9 cellular contexts compared by ENCODE assay signal in the genomic region with DNA sequence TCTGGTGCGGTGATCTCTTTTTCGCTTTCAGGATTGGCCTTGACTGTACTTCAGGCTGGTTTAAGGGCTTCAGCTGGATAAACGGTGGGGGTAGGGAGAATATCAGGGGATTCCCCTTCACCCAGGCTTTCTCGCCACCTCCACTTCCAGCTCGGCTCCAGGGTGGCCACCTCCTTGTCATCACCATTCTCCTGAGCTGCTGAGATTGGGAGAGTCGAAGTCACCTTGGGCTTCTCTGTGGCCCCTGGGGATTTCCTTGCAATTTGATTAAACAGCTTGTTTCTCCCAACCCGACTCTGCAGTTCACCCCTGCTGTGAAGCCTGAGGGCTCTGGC. TPM values are rescaled to one million over a fixed set of nuclear protein-coding genes. Genes with fewer than 3 reads are reported as not detected.
DNase-seq lines count a peak whose midpoint lies in the region; FAIRE-seq and TF ChIP-seq lines count a peak whose summit lies in the region.
"Had no signal": no experiment of that assay in that cellular context is flagged by ENCODE, and none has a peak within 500 bp of the region (broad histone marks: within the 10 kb centered on the region; RNA-seq: fewer than 3 reads in every experiment).

No MANE protein-coding gene starts in this region.

- FAIRE-seq in kidney (lab: Jason Lieb, UNC) = no peak

- no peaks in the 10 kb centered on the region for H3K9me3 Mint-ChIP-seq in activated naive CD4-positive, alpha-beta T cell treated with anti-CD3 and anti-CD28 coated beads, Interleukin-2, amount 10 ng/mL, durations not matched to agents 7 days and 5 days

- H3K27me3 ChIP-seq in tibial artery = no peaks in the 10 kb centered on the region

- H3K36me3 ChIP-seq in kidney (ENCODE audit: control insufficient read depth in 1 of 2, insufficient read depth in 2 of 2, low read length in 2 of 2) (no peaks in the 10 kb centered on the region), tibial artery (no peaks in the 10 kb centered on the region)

- H3K4me1 ChIP-seq in kidney (ENCODE audit: control insufficient read depth in 1 of 2, insufficient read depth in 1 of 2, low read depth in 1 of 2, low read length in 2 of 2) = peaks cover 4 to 6% of the 10 kb centered on the region in 2 donors
- peaks cover 0 to 15% (median 11%) of the 10 kb centered on the region in 4 donors for H3K4me1 ChIP-seq in tibial artery

- CTCF ChIA-PET in activated naive CD4-positive, alpha-beta T cell treated with anti-CD3 and anti-CD28 coated beads, Interleukin-2, amount 10 ng/mL, durations not matched to agents 7 days and 5 days (lab: Charles Lee) = interaction anchor here (0.8 to 3.5 kb wide), 6 partner anchors 9 to 241 kb away, joined by 3 to 15 read pairs (median 4); a partner anchor contains a TSS

- DNase-seq in activated naive CD4-positive, alpha-beta T cell treated with anti-CD3 and anti-CD28 coated beads, Interleukin-2, amount 10 ng/mL, durations not matched to agents 7 days and 5 days = no peak
- no peak for DNase-seq in activated naive CD4-positive, alpha-beta T cell treated with Interleukin-2 at 50 U/mL for 16 hours
- no peak for DNase-seq in kidney
- no peak for DNase-seq in tibial artery
- DNase-seq in GM19240 (ENCODE audit: insufficient read length, low spot score) = no peak
- DNase-seq in NCI-H187 treated with DMSO at 0.1 percent for 48 hours (lab: John Stamatoyannopoulos, UW) = no peak
- no peak for DNase-seq in activated gamma-delta T cell treated with Interleukin-2 at 50 U/mL for 16 hours

- peak overlapping the region; percentile 37 to 75 for H3K9ac ChIP-seq in kidney (ENCODE audit: low read length in 2 of 2)

- peaks cover 27% of the 10 kb centered on the region for H3K4me1 Mint-ChIP-seq in activated naive CD4-positive, alpha-beta T cell treated with anti-CD3 and anti-CD28 coated beads, Interleukin-2, amount 10 ng/mL, durations not matched to agents 7 days and 5 days

- H3K36me3 Mint-ChIP-seq in activated naive CD4-positive, alpha-beta T cell treated with anti-CD3 and anti-CD28 coated beads, Interleukin-2, amount 10 ng/mL, durations not matched to agents 7 days and 5 days = no peaks in the 10 kb centered on the region

- peak overlapping the region; percentile 61 for H3K27ac Mint-ChIP-seq in activated naive CD4-positive, alpha-beta T cell treated with anti-CD3 and anti-CD28 coated beads, Interleukin-2, amount 10 ng/mL, durations not matched to agents 7 days and 5 days

- H3K9me3 ChIP-seq in kidney (ENCODE audit: control insufficient read depth in 1 of 2, low read length in 2 of 2) (no peaks in the 10 kb centered on the region), tibial artery (no peaks in the 10 kb centered on the region)

- peak overlapping the region; percentile 78 for H3K4me3 Mint-ChIP-seq in activated naive CD4-positive, alpha-beta T cell treated with anti-CD3 and anti-CD28 coated beads, Interleukin-2, amount 10 ng/mL, durations not matched to agents 7 days and 5 days

- peak overlapping the region; percentile 68; the same call in 1 of the 2 replicates for H3K27ac ChIP-seq in VCaP
- peak overlapping the region in 1 of 2 donors; percentile 23 for H3K27ac ChIP-seq in kidney (ENCODE audit: low read depth in 2 of 2, low read length in 2 of 2)
- H3K27ac ChIP-seq in tibial artery = no peak overlapping the region

- H3K4me3 ChIP-seq in kidney (ENCODE audit: low read length in 2 of 2) = peak overlapping the region; percentile 76 to 81
- H3K4me3 ChIP-seq in tibial artery = peak overlapping the region; percentile 47 to 60

- peaks cover 44% of the 10 kb centered on the region for H3K27me3 Mint-ChIP-seq in activated naive CD4-positive, alpha-beta T cell treated with anti-CD3 and anti-CD28 coated beads, Interleukin-2, amount 10 ng/mL, durations not matched to agents 7 days and 5 days

- TF ChIP-seq CTCF in VCaP (conservative IDR thresholded peaks at IDR 0.05) (no peak), kidney (IDR thresholded peaks at IDR 0.05; ENCODE audit: borderline replicate concordance, extremely low read depth, insufficient read depth) (no peak), tibial artery (IDR thresholded peaks at IDR 0.05) (no peak)

- intact Hi-C loops in kidney (cut with DNase I) = no loop called here
- intact Hi-C loops in tibial artery (cut with DNase I; ENCODE audit: low total_unique reads) = loop anchor here (5.0 kb wide), 1 partner anchor 238 kb away; no protein-coding TSS in a partner anchor

RNA-seq across cellular contexts. Expression of a gene that starts 1.0 kb away (rescaled TPM):
- total RNA-seq in kidney = 14.5 TPM
- 18.0 TPM for polyA plus RNA-seq in kidney (ENCODE audit: insufficient read depth, low read depth, low replicate concordance)
- total RNA-seq: Daoy had no signal

RNA-seq across cellular contexts. Expression of a gene that starts 10.2 kb away (rescaled TPM):
- total RNA-seq in kidney = 8.7 TPM
- 3.1 TPM for polyA plus RNA-seq in kidney (ENCODE audit: insufficient read depth, low read depth, low replicate concordance)

RNA-seq across cellular contexts. Expression of a gene that starts 26.5 kb away (rescaled TPM):
- total RNA-seq in kidney = 29.8 TPM
- polyA plus RNA-seq in kidney (ENCODE audit: insufficient read depth, low read depth, low replicate concordance) = 107 TPM

RNA-seq across cellular contexts. Expression of a gene that starts 47.1 kb away (rescaled TPM):
- 3.6 TPM for total RNA-seq in kidney
- 8.1 TPM for polyA plus RNA-seq in kidney (ENCODE audit: insufficient read depth, low read depth, low replicate concordance)
- total RNA-seq: Daoy had no signal

RNA-seq across cellular contexts. Expression of a gene that starts 50.8 kb away (rescaled TPM):
- total RNA-seq in kidney = 35.4 TPM
- polyA plus RNA-seq in kidney (ENCODE audit: insufficient read depth, low read depth, low replicate concordance) = 64.1 TPM
